Comparison of ENCODE assay signal across 12 cellular contexts in the genomic region with DNA sequence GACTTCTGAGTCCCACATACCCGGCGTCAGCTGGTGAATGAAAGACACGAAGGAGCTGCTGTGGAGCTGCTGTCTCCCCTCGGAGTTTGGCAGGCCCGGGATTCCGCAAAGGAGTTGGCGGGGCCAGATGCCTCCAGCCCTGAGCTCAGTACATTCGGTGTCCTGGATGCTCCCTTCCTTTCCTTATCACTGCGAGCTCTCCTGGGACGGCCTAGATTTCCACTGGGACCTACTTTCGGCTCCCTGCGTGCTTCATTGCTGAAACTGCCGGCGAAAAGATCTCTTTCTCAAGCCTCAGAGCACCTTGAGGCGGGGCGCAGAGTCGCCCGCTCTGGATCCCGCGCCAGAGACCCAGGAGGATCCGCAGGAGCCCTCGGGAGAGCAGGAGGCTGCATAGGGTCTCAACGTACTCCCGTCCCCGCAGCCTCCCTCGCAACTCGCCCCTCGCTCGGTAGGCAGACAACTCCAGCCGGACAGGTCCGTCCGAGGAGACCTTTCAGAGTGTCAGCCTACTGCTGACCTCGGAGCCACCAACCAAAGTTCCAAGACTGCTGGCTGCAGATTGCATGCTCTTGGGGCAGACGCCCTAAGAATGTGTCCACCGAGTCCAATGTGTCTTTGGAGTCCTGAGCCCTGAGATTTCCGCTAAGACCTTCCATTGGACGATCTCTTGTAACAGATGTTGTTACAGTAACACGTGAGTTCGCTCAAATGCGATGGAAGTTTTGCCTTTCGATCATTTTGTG. TPM values are rescaled to one million over a fixed set of nuclear protein-coding genes. Genes with fewer than 3 reads are reported as not detected.
DNase-seq lines count a peak whose midpoint lies in the region; ATAC-seq and TF ChIP-seq lines count a peak whose summit lies in the region.
"Had no signal": no experiment of that assay in that cellular context is flagged by ENCODE, and none has a peak within 500 bp of the region (broad histone marks: within the 10 kb centered on the region; RNA-seq: fewer than 3 reads in every experiment).

No MANE protein-coding gene starts in this region.

- intact Hi-C loops in CD4-positive, alpha-beta T cell (cut with DNase I, micrococcal nuclease) = no loop called here
- intact Hi-C loops in PC-3 (cut with micrococcal nuclease) = no loop called here

- H3K36me3 ChIP-seq in PC-3 (ENCODE audit: low read depth, low read length) (no peaks in the 10 kb centered on the region), endodermal cell (ENCODE audit: control insufficient read depth, insufficient read depth, low read length) (no peaks in the 10 kb centered on the region), neutrophil (no peaks in the 10 kb centered on the region)
- H3K36me3 ChIP-seq: pancreas had no signal

- no peaks in the 10 kb centered on the region for H3K27me3 ChIP-seq in CD4-positive, alpha-beta T cell (ENCODE audit: control insufficient read depth, insufficient read depth, low read length)
- H3K27me3 ChIP-seq in PC-3 (ENCODE audit: low read length) = no peaks in the 10 kb centered on the region
- peaks cover 25% of the 10 kb centered on the region for H3K27me3 ChIP-seq in endodermal cell (ENCODE audit: control insufficient read depth, insufficient read depth, low read length, poor library complexity, severe bottlenecking)
- H3K27me3 ChIP-seq in neutrophil = no peaks in the 10 kb centered on the region

- H3K4me2 ChIP-seq in PC-3 (ENCODE audit: low read length) = peak overlapping the region; percentile 96

- peaks cover 8% of the 10 kb centered on the region for H3K36me3 Mint-ChIP-seq in CD4-positive, alpha-beta T cell (ENCODE audit: low read depth)
- peaks cover 5% of the 10 kb centered on the region for H3K36me3 Mint-ChIP-seq in endodermal cell (ENCODE audit: low read depth)

- no peaks in the 10 kb centered on the region for H3K9me3 ChIP-seq in CD4-positive, alpha-beta T cell (ENCODE audit: control insufficient read depth, low read length)
- H3K9me3 ChIP-seq in PC-3 (ENCODE audit: low read length) (no peaks in the 10 kb centered on the region), endodermal cell (ENCODE audit: control insufficient read depth, low read length) (no peaks in the 10 kb centered on the region), neutrophil (no peaks in the 10 kb centered on the region)
- H3K9me3 ChIP-seq: pancreas had no signal

- H3K9me2 ChIP-seq in PC-3 (replicated peaks; ENCODE audit: low read length) = no peaks in the 10 kb centered on the region

- H3K79me2 ChIP-seq in PC-3 (ENCODE audit: low read length) = peaks cover 66% of the 10 kb centered on the region

- peak overlapping the region; percentile 28 for H3K9ac ChIP-seq in PC-3 (ENCODE audit: low read length)
- no peak overlapping the region for H3K9ac ChIP-seq in endodermal cell (ENCODE audit: extremely low read depth, low read length, poor library complexity, severe bottlenecking)

- H3K27ac Mint-ChIP-seq in CD4-positive, alpha-beta T cell = peak overlapping the region; percentile 98
- H3K27ac Mint-ChIP-seq in endodermal cell = peak overlapping the region; percentile 55

- peak overlapping the region; percentile 43 for H3K4me3 Mint-ChIP-seq in CD4-positive, alpha-beta T cell
- peak overlapping the region; percentile 45 for H3K4me3 Mint-ChIP-seq in endodermal cell

- TF ChIP-seq CTCF in CD4-positive, alpha-beta T cell (IDR thresholded peaks at IDR 0.05) = no peak
- TF ChIP-seq CTCF in PC-3 (conservative IDR thresholded peaks at IDR 0.05; ENCODE audit: low read depth, low read length) (no peak), endodermal cell (conservative IDR thresholded peaks at IDR 0.05) (no peak), neutrophil (IDR thresholded peaks at IDR 0.05) (no peak)

- H3K27me3 Mint-ChIP-seq in CD4-positive, alpha-beta T cell = no peaks in the 10 kb centered on the region
- H3K27me3 Mint-ChIP-seq in endodermal cell (ENCODE audit: insufficient read depth) = peaks cover 40% of the 10 kb centered on the region

- WGBS in endodermal cell (ENCODE audit: insufficient coverage in 1 of 2, insufficient read length in 1 of 2), 2 experiments = 90 to 94% methylated on average over 24 to 41 of the region's 41 CpGs

- H3K4me1 ChIP-seq in PC-3 (ENCODE audit: insufficient read depth, low read length) (peaks cover 34% of the 10 kb centered on the region), endodermal cell (ENCODE audit: control insufficient read depth, insufficient read depth, low read length) (peaks cover 4% of the 10 kb centered on the region), neutrophil (ENCODE audit: control insufficient read depth in 1 of 2, insufficient read depth in 1 of 2, low read depth in 1 of 2, low read length in 1 of 2) (peaks cover 27 to 40% of the 10 kb centered on the region in 2 experiments)
- H3K4me1 ChIP-seq: pancreas had no signal

- DNase-seq in CD4-positive, alpha-beta T cell = no peak
- DNase-seq in PC-3 (no peak), endodermal cell (peak; percentile 80), NCI-H748 treated with DMSO at 0.1 percent for 48 hours (lab: John Stamatoyannopoulos, UW) (no peak)
- DNase-seq: GDM1, NCI-H526 treated with DMSO at 0.1 percent for 48 hours, pancreas had no signal

- POLR2A ChIA-PET in CD4-positive, alpha-beta T cell (lab: Charles Lee) = interaction anchor here (2.6 kb wide), 1 partner anchor 14 kb away, joined by 7 read pairs; no protein-coding TSS in a partner anchor
- POLR2A ChIA-PET in PC-3 (lab: Charles Lee; ENCODE audit: unreplicated experiment) = no interaction called here

- no peaks in the 10 kb centered on the region for H4K20me1 ChIP-seq in PC-3 (ENCODE audit: low read length)

- H2AFZ ChIP-seq in PC-3 (ENCODE audit: low read length) = peak overlapping the region; percentile 44; the same call in 1 of the 2 replicates

- peaks cover 40% of the 10 kb centered on the region for H3K4me1 Mint-ChIP-seq in CD4-positive, alpha-beta T cell (ENCODE audit: low read depth)
- H3K4me1 Mint-ChIP-seq in endodermal cell = peaks cover 22% of the 10 kb centered on the region

- no peak overlapping the region for H3K27ac ChIP-seq in CD4-positive, alpha-beta T cell (ENCODE audit: low read depth, low read length)
- peak overlapping the region; percentile 78 for H3K27ac ChIP-seq in PC-3 (ENCODE audit: low read length)
- no peak overlapping the region for H3K27ac ChIP-seq in endodermal cell (ENCODE audit: low read depth, low read length)
- H3K27ac ChIP-seq in neutrophil = peak overlapping the region; percentile 14
- H3K27ac ChIP-seq: pancreas, VCaP had no signal

- peak overlapping the region; percentile 25; the same call in 1 of the 2 replicates for H3K4me3 ChIP-seq in PC-3 (ENCODE audit: low read length)
- H3K4me3 ChIP-seq in endodermal cell (ENCODE audit: low read length) = no peak overlapping the region
- H3K4me3 ChIP-seq in neutrophil (ENCODE audit: low read depth in 1 of 2, low read length in 1 of 2) = no peak overlapping the region
- H3K4me3 ChIP-seq: pancreas had no signal

- no peaks in the 10 kb centered on the region for H3K9me3 Mint-ChIP-seq in CD4-positive, alpha-beta T cell
- peaks cover 2% of the 10 kb centered on the region for H3K9me3 Mint-ChIP-seq in endodermal cell

- ATAC-seq in CD4-positive, alpha-beta T cell (ENCODE audit: poor library complexity) = no peak
- no peak for ATAC-seq in PC-3
- no peak for ATAC-seq in GM21528 (IDR thresholded peaks at IDR 0.05; ENCODE audit: low FRiP score, unreplicated experiment)
- ATAC-seq in HG02970 (IDR thresholded peaks at IDR 0.05; ENCODE audit: low FRiP score, unreplicated experiment) = no peak
- ATAC-seq in HG02840 (IDR thresholded peaks at IDR 0.05; ENCODE audit: low FRiP score, unreplicated experiment) = no peak
- ATAC-seq: pancreas had no signal

- peaks cover 7% of the 10 kb centered on the region for H3F3A ChIP-seq in PC-3 (ENCODE audit: low read length, unreplicated experiment)

- CTCF ChIA-PET in CD4-positive, alpha-beta T cell (lab: Charles Lee) = no interaction called here
- CTCF ChIA-PET in PC-3 (lab: Charles Lee) = no interaction called here

- BruUV-seq in PC-3 (replicated peaks; lab: Mats Ljungman, UMichigan) = no TSS peak

RNA-seq across cellular contexts. Expression of a gene that starts 6.1 kb away (rescaled TPM):
- 10 to 100 TPM; 45.6 to 48.9 TPM for total RNA-seq in CD4-positive, alpha-beta T cell
- total RNA-seq in PC-3 (2014; rRNA removed) (4.8 and 8.9 TPM in 2 replicates), endodermal cell (under 1 TPM; 0.73 to 0.97 TPM)
- polyA plus RNA-seq in endodermal cell (2013, experiment 1 of 2) = 1.5 TPM
- polyA plus RNA-seq in endodermal cell (2013, experiment 2 of 2) = 0.91 TPM

Comparison
In these comparisons a context has a peak if more than half of its experiments do, and no peak if none do; other contexts are left out.
1. H3K27ac ChIP-seq: peak in PC-3 (single experiment) and neutrophil (single experiment); none in CD4-positive, alpha-beta T cell (single experiment) and endodermal cell (single experiment).